ENCODE assay signal across 23 cellular contexts in genomic region chr10:122707535-122707934, GRCh38. TPM values are rescaled to one million over a fixed set of nuclear protein-coding genes. Genes with fewer than 3 reads are reported as not detected.
DNase-seq lines count a peak whose midpoint lies in the region; ATAC-seq and TF ChIP-seq lines count a peak whose summit lies in the region.
"Had no signal": no experiment of that assay in that cellular context is flagged by ENCODE, and none has a peak within 500 bp of the region (broad histone marks: within the 10 kb centered on the region; RNA-seq: fewer than 3 reads in every experiment).

No MANE protein-coding gene starts in this region.

- no peak for TF ChIP-seq EP300 in stomach (IDR thresholded peaks at IDR 0.05)

- peak overlapping the region; percentile 56 to 83 (median 71) for H3K4me2 ChIP-seq in BLaER1 treated with 17β-estradiol and CSF1 and Interleukin-3, amounts not matched to agents 10 nM and 100 nM

- peaks cover 0 to 19% (median 0%) of the 10 kb centered on the region in 11 experiments; a peak in 3 of 22 replicates for H3K27me3 ChIP-seq in BLaER1 treated with 17β-estradiol and CSF1 and Interleukin-3, amounts not matched to agents 10 nM and 100 nM
- H3K27me3 ChIP-seq in stomach: peaks cover 0 to 32% (median 3%) of the 10 kb centered on the region in 3 donors
- H3K27me3 ChIP-seq in upper lobe of right lung: peaks cover 14% of the 10 kb centered on the region
- H3K27me3 ChIP-seq: Peyer's patch, SJCRH30 had no signal

- H3K4me1 ChIP-seq in BLaER1 treated with 17β-estradiol and CSF1 and Interleukin-3, amounts not matched to agents 10 nM and 100 nM: peaks cover 11 to 60% (median 27%) of the 10 kb centered on the region in 10 experiments
- H3K4me1 ChIP-seq in stomach (peaks cover 0 to 19% (median 15%) of the 10 kb centered on the region in 4 donors), upper lobe of right lung (no peaks in the 10 kb centered on the region)
- H3K4me1 ChIP-seq: Caco-2, Peyer's patch, SJCRH30 had no signal

- H4K20me1 ChIP-seq in BLaER1 treated with 17β-estradiol and CSF1 and Interleukin-3, amounts not matched to agents 10 nM and 100 nM: no peaks in the 10 kb centered on the region

- TF ChIP-seq CTCF in epithelial cell of esophagus (IDR thresholded peaks at IDR 0.05; ENCODE audit: insufficient read depth, low read depth, low read length, missing control alignments): no peak
- no peak for TF ChIP-seq CTCF in stomach (IDR thresholded peaks at IDR 0.05)
- TF ChIP-seq CTCF in upper lobe of right lung (IDR thresholded peaks at IDR 0.05): no peak

- no peaks in the 10 kb centered on the region for H3K36me3 ChIP-seq in BLaER1 treated with 17β-estradiol and CSF1 and Interleukin-3, amounts not matched to agents 10 nM and 100 nM
- H3K36me3 ChIP-seq in stomach (no peaks in the 10 kb centered on the region), upper lobe of right lung (no peaks in the 10 kb centered on the region)
- H3K36me3 ChIP-seq: Peyer's patch, SJCRH30 had no signal

- H3K27ac ChIP-seq in BLaER1 treated with 17β-estradiol and CSF1 and Interleukin-3, amounts not matched to agents 10 nM and 100 nM: no peak overlapping the region
- H3K27ac ChIP-seq in stomach (no peak overlapping the region), upper lobe of right lung (no peak overlapping the region)
- H3K27ac ChIP-seq: Peyer's patch, SJCRH30 had no signal

- no peak for TF ChIP-seq POLR2A in stomach (IDR thresholded peaks at IDR 0.05)

- ATAC-seq in upper lobe of right lung: no peak
- no peak for ATAC-seq in HG03432 (IDR thresholded peaks at IDR 0.05; ENCODE audit: unreplicated experiment)

- no peak overlapping the region for H3K4me3 ChIP-seq in BLaER1 treated with 17β-estradiol and CSF1 and Interleukin-3, amounts not matched to agents 10 nM and 100 nM
- no peak overlapping the region for H3K4me3 ChIP-seq in Jurkat, Clone E6-1 (ENCODE audit: low read length)
- no peak overlapping the region for H3K4me3 ChIP-seq in epithelial cell of esophagus (ENCODE audit: low read length)
- no peak overlapping the region for H3K4me3 ChIP-seq in stomach
- H3K4me3 ChIP-seq in upper lobe of right lung: no peak overlapping the region
- H3K4me3 ChIP-seq: Peyer's patch, SJCRH30 had no signal

- 62 to 65% (median 63%) methylated on average over 9 of the region's 9 CpGs for WGBS in stomach, 5 donors

- DNase-seq in Jurkat, Clone E6-1 (ENCODE audit: low read depth, low spot score): peak; percentile 12
- peak; percentile 61 for DNase-seq in epithelial cell of esophagus (ENCODE audit: low read depth)
- DNase-seq in stomach: peak; percentile 31
- DNase-seq in upper lobe of right lung: no peak
- DNase-seq in stimulated activated CD4-positive, alpha-beta T cell treated with anti-CD3 and anti-CD28 coated beads, Interleukin-2, amount 100 ng/mL, for 48 hours: no peak
- DNase-seq: Caco-2; CD4-positive, alpha-beta memory T cell; DMS 273 treated with DMSO at 0.1 percent for 48 hours; DMS79 treated with DMSO at 0.1 percent for 48 hours; H9; HFFc6; KG1; NCI-H1092; NCI-H1436 treated with DMSO at 0.1 percent for 48 hours; NCI-H1930; NCI-H510A; NCI-H774; NK-92 treated with Interleukin-12 subunit alpha and Interleukin-12 subunit beta, amount 100 ng/mL, for 24 hours; Peyer's patch; SJCRH30 had no signal

- no peak overlapping the region for H3K9ac ChIP-seq in BLaER1 treated with 17β-estradiol and CSF1 and Interleukin-3, amounts not matched to agents 10 nM and 100 nM

- intact Hi-C loops in stomach (cut with DNase I; ENCODE audit: low total_unique reads): no loop called here
- intact Hi-C loops in upper lobe of right lung (cut with DNase I): no loop called here

- no peaks in the 10 kb centered on the region for H3K9me3 ChIP-seq in BLaER1 treated with 17β-estradiol and CSF1 and Interleukin-3, amounts not matched to agents 10 nM and 100 nM (replicated peaks in 1 of 11)
- H3K9me3 ChIP-seq in stomach: no peaks in the 10 kb centered on the region
- no peaks in the 10 kb centered on the region for H3K9me3 ChIP-seq in upper lobe of right lung
- H3K9me3 ChIP-seq: Caco-2, Peyer's patch, SJCRH30 had no signal

RNA-seq across cellular contexts. Expression of gene C10orf120, which starts 7.9 kb away (rescaled TPM):
- not detected for polyA plus RNA-seq in Jurkat, Clone E6-1 (2012; ENCODE audit: insufficient read depth, insufficient read length)
- total RNA-seq in stomach (not detected), upper lobe of right lung (not detected)
- polyA plus RNA-seq in stomach: not detected
- total RNA-seq: Caco-2; CD4-positive, alpha-beta memory T cell; H9; HFFc6; Peyer's patch; SJCRH30 had no signal
- polyA plus RNA-seq: BJ; CD4-positive, alpha-beta memory T cell had no signal

Comparison
In these comparisons a context has a peak if more than half of its experiments do, and no peak if none do; other contexts are left out.
1. DNase-seq: peak in Jurkat, Clone E6-1 (single experiment), epithelial cell of esophagus (single experiment) and stomach (single experiment); none in upper lobe of right lung (single experiment) and stimulated activated CD4-positive, alpha-beta T cell treated with anti-CD3 and anti-CD28 coated beads, Interleukin-2, amount 100 ng/mL, for 48 hours (0 of 2).